11 cellular contexts compared by ENCODE assay signal in the genomic region with DNA sequence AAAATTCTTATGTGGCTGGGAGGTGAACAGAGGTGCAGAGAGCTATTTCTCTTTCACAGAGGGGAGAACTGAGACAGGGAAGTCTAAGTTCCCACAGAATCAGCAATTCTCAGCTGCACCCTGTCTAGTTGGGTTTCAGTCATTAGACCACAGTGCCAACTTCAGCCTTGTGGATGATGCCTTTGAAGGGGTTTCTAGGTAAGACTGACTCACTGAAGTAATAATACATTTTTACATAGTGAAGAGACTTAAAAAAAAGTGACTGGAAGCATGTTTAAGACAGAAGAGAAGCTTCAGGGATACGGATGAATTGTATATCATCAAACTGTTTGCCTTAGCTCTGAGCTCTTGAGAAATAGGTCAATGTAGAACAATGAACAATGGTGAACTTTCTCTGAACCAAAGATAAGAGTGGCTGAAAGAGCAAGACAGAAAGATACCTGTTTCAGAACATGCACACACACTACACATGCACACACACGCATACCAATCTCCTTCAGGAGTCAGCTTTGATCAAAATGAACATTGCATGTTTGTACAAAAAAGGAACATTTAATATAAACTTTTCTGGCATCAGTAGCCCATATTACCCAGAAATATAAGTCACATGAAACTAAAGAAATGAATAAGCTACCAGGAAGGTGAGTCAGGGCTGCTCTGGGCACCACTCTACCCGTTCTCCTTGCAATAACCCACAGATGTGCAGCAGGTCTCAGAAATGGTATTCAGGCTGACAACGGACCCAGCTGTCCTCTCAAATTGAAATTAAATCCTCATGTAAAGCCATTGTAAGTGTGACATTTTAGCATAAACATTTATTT. TPM values are rescaled to one million over a fixed set of nuclear protein-coding genes. Genes with fewer than 3 reads are reported as not detected.
A peak's percentile ranks its signal among the peaks of the same experiment; 100 is the strongest.
DNase-seq lines count a peak whose midpoint lies in the region; ATAC-seq and TF ChIP-seq lines count a peak whose summit lies in the region.
"Had no signal": no experiment of that assay in that cellular context is flagged by ENCODE, and none has a peak within 500 bp of the region (broad histone marks: within the 10 kb centered on the region; RNA-seq: fewer than 3 reads in every experiment).

No MANE protein-coding gene starts in this region.

- H3K9ac ChIP-seq in endodermal cell (ENCODE audit: extremely low read depth, low read length, poor library complexity, severe bottlenecking): no peak overlapping the region

- no peaks in the 10 kb centered on the region for H3K9me3 ChIP-seq in breast epithelium
- no peaks in the 10 kb centered on the region for H3K9me3 ChIP-seq in endodermal cell (ENCODE audit: control insufficient read depth, low read length)
- no peaks in the 10 kb centered on the region for H3K9me3 ChIP-seq in esophagus muscularis mucosa

- TF ChIP-seq POLR2A in breast epithelium (IDR thresholded peaks at IDR 0.05) (no peak), esophagus muscularis mucosa (IDR thresholded peaks at IDR 0.05; ENCODE audit: low read depth) (no peak)

- H3K9me3 Mint-ChIP-seq in MCF 10A (ENCODE audit: unreplicated experiment) (no peaks in the 10 kb centered on the region), endodermal cell (no peaks in the 10 kb centered on the region)
- H3K9me3 Mint-ChIP-seq in stimulated activated naive CD8-positive, alpha-beta T cell treated with anti-CD3 and anti-CD28 coated beads, Interleukin-15, amount 100 ng/mL, for 72 hours: no peaks in the 10 kb centered on the region
- H3K9me3 Mint-ChIP-seq: naive thymus-derived CD8-positive, alpha-beta T cell had no signal

- DNase-seq in MCF 10A (ENCODE audit: unreplicated experiment) (peak; percentile 41), breast epithelium (ENCODE audit: low spot score in 2 of 2) (no peak), SK-MEL-5 (ENCODE audit: low read depth, low spot score) (peak; percentile 83), endodermal cell (no peak), left lobe of liver (ENCODE audit: low spot score) (no peak), esophagus muscularis mucosa (ENCODE audit: extremely low spot score) (no peak)
- peak in 1 of 2 donors; percentile 66 for DNase-seq in stimulated activated naive CD8-positive, alpha-beta T cell treated with anti-CD3 and anti-CD28 coated beads, Interleukin-15, amount 100 ng/mL, for 72 hours
- DNase-seq: erythroblast; naive thymus-derived CD8-positive, alpha-beta T cell; NCI-H82 had no signal

- ATAC-seq in stimulated activated naive CD8-positive, alpha-beta T cell treated with anti-CD3 and anti-CD28 coated beads, Interleukin-15, amount 100 ng/mL, for 72 hours: peak; percentile 98
- no peak for ATAC-seq in HG03354 (IDR thresholded peaks at IDR 0.05; ENCODE audit: poor library complexity, severe bottlenecking, unreplicated experiment)
- no peak for ATAC-seq in left lobe of liver
- ATAC-seq: naive thymus-derived CD8-positive, alpha-beta T cell had no signal

- no peaks in the 10 kb centered on the region for H3K36me3 ChIP-seq in breast epithelium
- no peaks in the 10 kb centered on the region for H3K36me3 ChIP-seq in endodermal cell (ENCODE audit: control insufficient read depth, insufficient read depth, low read length)
- H3K36me3 ChIP-seq in esophagus muscularis mucosa: no peaks in the 10 kb centered on the region

- H3K4me3 Mint-ChIP-seq in MCF 10A (ENCODE audit: unreplicated experiment): no peak overlapping the region
- H3K4me3 Mint-ChIP-seq in endodermal cell: no peak overlapping the region
- peak overlapping the region; percentile 64 to 84 for H3K4me3 Mint-ChIP-seq in stimulated activated naive CD8-positive, alpha-beta T cell treated with anti-CD3 and anti-CD28 coated beads, Interleukin-15, amount 100 ng/mL, for 72 hours
- H3K4me3 Mint-ChIP-seq: naive thymus-derived CD8-positive, alpha-beta T cell had no signal

- in situ Hi-C loops in SK-MEL-5 (cut with HindIII; ENCODE audit: low pct_unique_long_range_greater_than_20kb, low sequenced_read_pairs): no loop called here

- H3K4me1 ChIP-seq in breast epithelium (no peaks in the 10 kb centered on the region), endodermal cell (ENCODE audit: control insufficient read depth, insufficient read depth, low read length) (no peaks in the 10 kb centered on the region), esophagus muscularis mucosa (no peaks in the 10 kb centered on the region)

- TF ChIP-seq CTCF in MCF 10A (IDR thresholded peaks at IDR 0.05; ENCODE audit: unreplicated experiment) (no peak), breast epithelium (IDR thresholded peaks at IDR 0.05) (no peak), endodermal cell (conservative IDR thresholded peaks at IDR 0.05) (no peak), esophagus muscularis mucosa (IDR thresholded peaks at IDR 0.05) (no peak)

- CTCF ChIA-PET in MCF 10A (lab: Yijun Ruan, JAX): interaction anchor here (0.5 to 2.6 kb wide), 9 partner anchors 8 to 368 kb away, joined by 3 to 17 read pairs (median 3); no protein-coding TSS in a partner anchor

- no peaks in the 10 kb centered on the region for H3K27me3 Mint-ChIP-seq in MCF 10A (ENCODE audit: insufficient read depth, unreplicated experiment)
- H3K27me3 Mint-ChIP-seq in endodermal cell (ENCODE audit: insufficient read depth): peaks cover 2% of the 10 kb centered on the region
- H3K27me3 Mint-ChIP-seq in stimulated activated naive CD8-positive, alpha-beta T cell treated with anti-CD3 and anti-CD28 coated beads, Interleukin-15, amount 100 ng/mL, for 72 hours: no peaks in the 10 kb centered on the region
- H3K27me3 Mint-ChIP-seq: naive thymus-derived CD8-positive, alpha-beta T cell had no signal

- POLR2A ChIA-PET in MCF 10A (lab: Yijun Ruan, JAX): interaction anchor here (0.5 to 1.6 kb wide), 6 partner anchors 10 to 94 kb away, joined by 3 to 7 read pairs (median 4); partner anchors contain the start of gene FYB1

- intact Hi-C loops in MCF 10A (cut with micrococcal nuclease) (no loop called here), breast epithelium (cut with DNase I; ENCODE audit: low total_unique reads) (no loop called here), esophagus muscularis mucosa (cut with DNase I) (no loop called here)

- WGBS in endodermal cell (ENCODE audit: insufficient coverage in 1 of 2, insufficient read length in 1 of 2), 2 experiments: 85 to 87% methylated on average over 3 to 4 of the region's 4 CpGs
- whole genome bisulfite sequencing in esophagus muscularis mucosa: 72% methylated on average over 4 of the region's 4 CpGs

- H3K27ac ChIP-seq in breast epithelium (no peak overlapping the region), endodermal cell (ENCODE audit: low read depth, low read length) (no peak overlapping the region), esophagus muscularis mucosa (replicated peaks in 1 of 4) (no peak overlapping the region)

- no TSS peak for BruUV-seq in MCF 10A (replicated peaks; lab: Mats Ljungman, UMichigan)

- H3K27ac Mint-ChIP-seq in MCF 10A (ENCODE audit: low read depth, unreplicated experiment) (no peak overlapping the region), endodermal cell (no peak overlapping the region)
- peak overlapping the region; percentile 97 for H3K27ac Mint-ChIP-seq in stimulated activated naive CD8-positive, alpha-beta T cell treated with anti-CD3 and anti-CD28 coated beads, Interleukin-15, amount 100 ng/mL, for 72 hours

- H3K4me3 ChIP-seq in breast epithelium (no peak overlapping the region), endodermal cell (ENCODE audit: low read length) (peak overlapping the region; percentile 57), esophagus muscularis mucosa (no peak overlapping the region)

- H3K27me3 ChIP-seq in breast epithelium (no peaks in the 10 kb centered on the region), endodermal cell (ENCODE audit: control insufficient read depth, insufficient read depth, low read length, poor library complexity, severe bottlenecking) (no peaks in the 10 kb centered on the region), esophagus muscularis mucosa (no peaks in the 10 kb centered on the region)

- H3K4me1 Mint-ChIP-seq in MCF 10A (ENCODE audit: insufficient read depth, unreplicated experiment) (peaks cover 9% of the 10 kb centered on the region), endodermal cell (peaks cover 10% of the 10 kb centered on the region)
- peaks cover 13% of the 10 kb centered on the region for H3K4me1 Mint-ChIP-seq in stimulated activated naive CD8-positive, alpha-beta T cell treated with anti-CD3 and anti-CD28 coated beads, Interleukin-15, amount 100 ng/mL, for 72 hours

- no peak for TF ChIP-seq EP300 in esophagus muscularis mucosa (IDR thresholded peaks at IDR 0.05)

- no peaks in the 10 kb centered on the region for H3K36me3 Mint-ChIP-seq in MCF 10A (ENCODE audit: insufficient read depth, unreplicated experiment)
- no peaks in the 10 kb centered on the region for H3K36me3 Mint-ChIP-seq in endodermal cell (ENCODE audit: low read depth)
- H3K36me3 Mint-ChIP-seq: naive thymus-derived CD8-positive, alpha-beta T cell had no signal

RNA-seq across cellular contexts. Expression of gene FYB1, which starts 12.6 kb away (rescaled TPM):
- total RNA-seq in MCF 10A (2022): 0.12 and 0.32 TPM in 2 replicates
- total RNA-seq in breast epithelium: 10 to 100 TPM; 10.2 to 17.9 (median 11.4) TPM
- total RNA-seq in SK-MEL-5 (2014; rRNA removed; shearing (Covaris generic)): 29.1 and 31.6 TPM in 2 replicates
- 28.7 and 41.3 TPM in 2 replicates for polyA plus RNA-seq in SK-MEL-5 (2015; cell fraction: cytosol; rRNA removed)
- 68.2 and 72.5 TPM in 2 replicates for polyA plus RNA-seq in SK-MEL-5 (2015; cell fraction: nucleus; rRNA removed)
- not detected for total RNA-seq in endodermal cell
- polyA plus RNA-seq in endodermal cell (2013, experiment 1 of 2): not detected
- not detected for polyA plus RNA-seq in endodermal cell (2013, experiment 2 of 2)
- 4.4 TPM for total RNA-seq in left lobe of liver
- 10 to 100 TPM in 1 of 4 donors, 1 to 10 TPM in 3; 3.2 to 12.9 (median 3.9) TPM for total RNA-seq in esophagus muscularis mucosa

Comparison
In these comparisons a context has a peak if more than half of its experiments do, and no peak if none do; other contexts are left out.
1. DNase-seq: peak in MCF 10A (single experiment) and SK-MEL-5 (single experiment); none in breast epithelium (0 of 2), endodermal cell (single experiment), left lobe of liver (single experiment) and esophagus muscularis mucosa (single experiment).
2. H3K27ac Mint-ChIP-seq: peak in stimulated activated naive CD8-positive, alpha-beta T cell treated with anti-CD3 and anti-CD28 coated beads, Interleukin-15, amount 100 ng/mL, for 72 hours (2 of 2); none in MCF 10A (single experiment) and endodermal cell (single experiment).
3. H3K4me3 Mint-ChIP-seq: peak in stimulated activated naive CD8-positive, alpha-beta T cell treated with anti-CD3 and anti-CD28 coated beads, Interleukin-15, amount 100 ng/mL, for 72 hours (2 of 2); none in MCF 10A (single experiment) and endodermal cell (single experiment).